16 cellular contexts compared by ENCODE assay signal in genomic region chr5:67730917-67731474, GRCh38.
"Had no signal": no experiment of that assay in that cellular context is flagged by ENCODE, and none has a peak within 500 bp of the region (broad histone marks: within the 10 kb centered on the region; RNA-seq: fewer than 3 reads in every experiment).

No MANE protein-coding gene starts in this region.

- H3K4me3 Mint-ChIP-seq: activated CD4-positive, alpha-beta memory T cell treated with anti-CD3 and anti-CD28 coated beads, Interleukin-2, amount 10 ng/mL, durations not matched to agents 7 days and 5 days; activated CD4-positive, alpha-beta T cell treated with anti-CD3 and anti-CD28 coated beads for 36 hours; activated CD8-positive, alpha-beta memory T cell treated with anti-CD3 and anti-CD28 coated beads, Interleukin-2, amount 10 ng/mL, durations not matched to agents 7 days and 5 days; activated naive CD8-positive, alpha-beta T cell; dendritic cell treated with granulocyte-macrophage colony-stimulating factor and Interleukin-4, amounts not matched to agents 40 ng/mL and 50 ng/mL, for 4 days; effector memory CD8-positive, alpha-beta T cell; naive thymus-derived CD4-positive, alpha-beta T cell had no signal

- H3K9me3 Mint-ChIP-seq: activated CD4-positive, alpha-beta memory T cell treated with anti-CD3 and anti-CD28 coated beads, Interleukin-2, amount 10 ng/mL, durations not matched to agents 7 days and 5 days; effector memory CD8-positive, alpha-beta T cell had no signal

- H3K36me3 Mint-ChIP-seq: activated CD8-positive, alpha-beta memory T cell treated with anti-CD3 and anti-CD28 coated beads, Interleukin-2, amount 10 ng/mL, durations not matched to agents 7 days and 5 days; activated naive CD8-positive, alpha-beta T cell; naive thymus-derived CD4-positive, alpha-beta T cell had no signal

- H3K27ac ChIP-seq: cardiac muscle cell, foreskin keratinocyte, left lung, right atrium auricular region, testis, upper lobe of right lung had no signal

- H3K4me3 ChIP-seq: cardiac muscle cell, left lung, right atrium auricular region, testis, upper lobe of right lung had no signal

- H3K27ac Mint-ChIP-seq: activated CD4-positive, alpha-beta memory T cell treated with anti-CD3 and anti-CD28 coated beads, Interleukin-2, amount 10 ng/mL, durations not matched to agents 7 days and 5 days; activated CD4-positive, alpha-beta T cell treated with anti-CD3 and anti-CD28 coated beads for 36 hours; activated CD8-positive, alpha-beta memory T cell treated with anti-CD3 and anti-CD28 coated beads, Interleukin-2, amount 10 ng/mL, durations not matched to agents 7 days and 5 days; activated naive CD8-positive, alpha-beta T cell; dendritic cell treated with granulocyte-macrophage colony-stimulating factor and Interleukin-4, amounts not matched to agents 40 ng/mL and 50 ng/mL, for 4 days; effector memory CD8-positive, alpha-beta T cell; naive thymus-derived CD4-positive, alpha-beta T cell had no signal

- H3K9me3 ChIP-seq: left lung, testis, upper lobe of right lung had no signal

- DNase-seq: activated CD4-positive, alpha-beta memory T cell treated with anti-CD3 and anti-CD28 coated beads, Interleukin-2, amount 10 ng/mL, durations not matched to agents 7 days and 5 days; activated CD4-positive, alpha-beta T cell treated with anti-CD3 and anti-CD28 coated beads for 36 hours; activated CD8-positive, alpha-beta memory T cell treated with anti-CD3 and anti-CD28 coated beads, Interleukin-2, amount 10 ng/mL, durations not matched to agents 7 days and 5 days; effector memory CD8-positive, alpha-beta T cell; foreskin keratinocyte; glutamatergic neuron; left lung; mammary epithelial cell; naive thymus-derived CD4-positive, alpha-beta T cell; testis; upper lobe of right lung had no signal

- FAIRE-seq: keratinocyte had no signal

- H3K4me1 Mint-ChIP-seq: activated CD4-positive, alpha-beta memory T cell treated with anti-CD3 and anti-CD28 coated beads, Interleukin-2, amount 10 ng/mL, durations not matched to agents 7 days and 5 days; activated CD8-positive, alpha-beta memory T cell treated with anti-CD3 and anti-CD28 coated beads, Interleukin-2, amount 10 ng/mL, durations not matched to agents 7 days and 5 days had no signal

- H3K27me3 ChIP-seq: cardiac muscle cell, left lung, right atrium auricular region, testis, upper lobe of right lung had no signal

- H3K36me3 ChIP-seq: cardiac muscle cell, left lung, right atrium auricular region, upper lobe of right lung had no signal

- H3K4me1 ChIP-seq: foreskin keratinocyte, left lung, right atrium auricular region, testis, upper lobe of right lung had no signal

- H3K27me3 Mint-ChIP-seq: dendritic cell treated with granulocyte-macrophage colony-stimulating factor and Interleukin-4, amounts not matched to agents 40 ng/mL and 50 ng/mL, for 4 days had no signal

- ATAC-seq: activated CD4-positive, alpha-beta T cell treated with anti-CD3 and anti-CD28 coated beads for 36 hours; activated CD8-positive, alpha-beta memory T cell treated with anti-CD3 and anti-CD28 coated beads, Interleukin-2, amount 10 ng/mL, durations not matched to agents 7 days and 5 days; effector memory CD8-positive, alpha-beta T cell; foreskin keratinocyte; left lung; naive thymus-derived CD4-positive, alpha-beta T cell; upper lobe of right lung had no signal
